In genomic region chr9:95724253-95724991, GRCh38 we compare ENCODE assay signal across 1 cellular context.
TF ChIP-seq lines count a peak whose summit lies in the region.

No MANE protein-coding gene starts in this region.

TF ChIP-seq in HepG2, 621 proteins besides CTCF, POLR2A, EP300 and RAD21 (continued from another document and continues in another):
- no peak for TF ChIP-seq ZBTB2 (CRISPR knock-in tag; IDR thresholded peaks at IDR 0.05; ENCODE audit: low read depth)
- TF ChIP-seq SRSF9 (IDR thresholded peaks at IDR 0.05; ENCODE audit: borderline replicate concordance, insufficient read depth, low read depth, low read length, poor library complexity, severe bottlenecking) = no peak
- TF ChIP-seq ZNF605 (CRISPR knock-in tag; IDR thresholded peaks at IDR 0.05) = no peak
- no peak for TF ChIP-seq EED (CRISPR knock-in tag; IDR thresholded peaks at IDR 0.05)
- TF ChIP-seq AHR (CRISPR knock-in tag; IDR thresholded peaks at IDR 0.05) = no peak
- no peak for TF ChIP-seq MTA3 (CRISPR knock-in tag; IDR thresholded peaks at IDR 0.05)
- peak; percentile 85 for TF ChIP-seq TCF7L2 (IDR thresholded peaks at IDR 0.05; ENCODE audit: low read depth, low read length)
- TF ChIP-seq YY1 (IDR thresholded peaks at IDR 0.05; ENCODE audit: insufficient read depth, insufficient replicate concordance, low read depth, low read length) = no peak
- no peak for TF ChIP-seq TEF (CRISPR knock-in tag; IDR thresholded peaks at IDR 0.05)
- no peak for TF ChIP-seq TMF1 (CRISPR knock-in tag; IDR thresholded peaks at IDR 0.05; ENCODE audit: low read depth)
- TF ChIP-seq ZFP82 (CRISPR knock-in tag; IDR thresholded peaks at IDR 0.05; ENCODE audit: borderline replicate concordance) = no peak
- no peak for TF ChIP-seq MLXIP (CRISPR knock-in tag; IDR thresholded peaks at IDR 0.05; ENCODE audit: borderline replicate concordance)
- no peak for TF ChIP-seq NCOA5 (CRISPR knock-in tag; IDR thresholded peaks at IDR 0.05)
- TF ChIP-seq SP5 (CRISPR knock-in tag; IDR thresholded peaks at IDR 0.05; ENCODE audit: borderline replicate concordance, low read depth) = 0 out of 2 replicates have a peak, but pooled peaks have one; percentile 18
- no peak for TF ChIP-seq THAP8 (CRISPR knock-in tag; IDR thresholded peaks at IDR 0.05; ENCODE audit: borderline replicate concordance)
- no peak for TF ChIP-seq ZSCAN5A (CRISPR knock-in tag; IDR thresholded peaks at IDR 0.05; ENCODE audit: borderline replicate concordance)
- TF ChIP-seq HMGXB3 (CRISPR knock-in tag; IDR thresholded peaks at IDR 0.05; ENCODE audit: borderline replicate concordance) = 0 out of 2 replicates have a peak, but pooled peaks have one; percentile 18
- no peak for TF ChIP-seq ZNF225 (CRISPR knock-in tag; IDR thresholded peaks at IDR 0.05)
- TF ChIP-seq HOXD1 (CRISPR knock-in tag; IDR thresholded peaks at IDR 0.05) = no peak
- no peak for TF ChIP-seq ZNF143 (CRISPR knock-in tag; IDR thresholded peaks at IDR 0.05)
- TF ChIP-seq ZNF776 (CRISPR knock-in tag; IDR thresholded peaks at IDR 0.05) = no peak
- TF ChIP-seq ZIK1 (CRISPR knock-in tag; IDR thresholded peaks at IDR 0.05; ENCODE audit: borderline replicate concordance, low read depth) = no peak
- TF ChIP-seq PBX3 (CRISPR knock-in tag; IDR thresholded peaks at IDR 0.05; ENCODE audit: borderline replicate concordance) = no peak
- 0 out of 2 replicates have a peak, but pooled peaks have one; percentile 17 for TF ChIP-seq DRAP1 (CRISPR knock-in tag; IDR thresholded peaks at IDR 0.05)
- no peak for TF ChIP-seq KDM5B (CRISPR knock-in tag; IDR thresholded peaks at IDR 0.05; ENCODE audit: borderline replicate concordance)
- TF ChIP-seq THRA (CRISPR knock-in tag; IDR thresholded peaks at IDR 0.05; ENCODE audit: borderline replicate concordance) = peak; percentile 9; the same call in 1 of the 2 replicates
- no peak for TF ChIP-seq ZNF652 (CRISPR knock-in tag; IDR thresholded peaks at IDR 0.05; ENCODE audit: borderline replicate concordance, low read depth)
- TF ChIP-seq PAXIP1 (CRISPR knock-in tag; conservative IDR thresholded peaks at IDR 0.05) = peak; percentile 93
- peak; percentile 72; the same call in 1 of the 2 replicates for TF ChIP-seq RXRB (CRISPR knock-in tag; IDR thresholded peaks at IDR 0.05; ENCODE audit: borderline replicate concordance)
- no peak for TF ChIP-seq HNRNPK (IDR thresholded peaks at IDR 0.05; ENCODE audit: low read depth, low read length, poor library complexity, severe bottlenecking)
- no peak for TF ChIP-seq PHF8 (CRISPR knock-in tag; IDR thresholded peaks at IDR 0.05)
- TF ChIP-seq ZNF331 (CRISPR knock-in tag; IDR thresholded peaks at IDR 0.05) = peak; percentile 63
- no peak for TF ChIP-seq GABPA (IDR thresholded peaks at IDR 0.05; ENCODE audit: low read depth, low read length)
- TF ChIP-seq GABPA (CRISPR knock-in tag; IDR thresholded peaks at IDR 0.05; ENCODE audit: low read depth) = peak; percentile 65
- TF ChIP-seq FLYWCH1 (CRISPR knock-in tag; IDR thresholded peaks at IDR 0.05) = no peak
- TF ChIP-seq NR2F2 (IDR thresholded peaks at IDR 0.05; ENCODE audit: borderline replicate concordance, low read depth) = peak; percentile 43; the same call in 1 of the 2 replicates
- TF ChIP-seq JUND (CRISPR knock-in tag; IDR thresholded peaks at IDR 0.05) = no peak
- TF ChIP-seq ZNF282 (IDR thresholded peaks at IDR 0.05; ENCODE audit: partially characterized antibody) = no peak
